Comparison of ENCODE assay signal across 21 cellular contexts in the genomic region with DNA sequence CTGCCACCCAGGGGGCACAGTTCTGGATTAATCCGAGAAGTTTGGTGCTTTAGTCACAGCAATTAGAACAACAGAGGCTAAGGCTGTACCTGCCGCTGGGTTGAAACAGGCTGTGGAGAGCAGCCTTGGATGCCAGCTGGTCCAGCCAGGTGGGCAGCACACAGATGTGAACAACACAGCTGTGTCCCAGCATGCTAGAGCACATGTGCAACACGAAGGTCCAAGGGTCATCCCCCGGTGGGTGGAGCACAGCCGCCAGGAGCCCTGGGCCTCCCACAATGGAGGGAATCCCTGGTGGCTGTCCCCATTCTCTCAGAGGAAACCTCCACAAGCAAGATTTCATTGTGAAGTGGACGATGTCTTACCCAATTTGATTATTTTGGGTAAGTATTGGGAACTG.
DNase-seq lines count a peak whose midpoint lies in the region; ATAC-seq and TF ChIP-seq lines count a peak whose summit lies in the region.
"Had no signal": no experiment of that assay in that cellular context is flagged by ENCODE, and none has a peak within 500 bp of the region (broad histone marks: within the 10 kb centered on the region; RNA-seq: fewer than 3 reads in every experiment).

No MANE protein-coding gene starts in this region.

- no peaks in the 10 kb centered on the region for H3K4me1 ChIP-seq in right atrium auricular region
- no peaks in the 10 kb centered on the region for H3K4me1 ChIP-seq in heart right ventricle
- no peaks in the 10 kb centered on the region for H3K4me1 ChIP-seq in mucosa of descending colon (ENCODE audit: low read depth)
- H3K4me1 ChIP-seq: A549; BE2C; BLaER1 treated with 17β-estradiol and CSF1 and Interleukin-3, amounts not matched to agents 10 nM and 100 nM; HAP-1 had no signal

- ATAC-seq in heart right ventricle (no peak), mucosa of descending colon (peak; percentile 49), HG03175 (IDR thresholded peaks at IDR 0.05; ENCODE audit: unreplicated experiment) (no peak), HG03108 (IDR thresholded peaks at IDR 0.05; ENCODE audit: unreplicated experiment) (no peak)
- ATAC-seq: A549 had no signal

- intact Hi-C loops in heart right ventricle (cut with DNase I) (no loop called here), mucosa of descending colon (cut with DNase I, micrococcal nuclease) (no loop called here)

- no peaks in the 10 kb centered on the region for H3K36me3 ChIP-seq in right atrium auricular region
- H3K36me3 ChIP-seq in heart right ventricle = no peaks in the 10 kb centered on the region
- no peaks in the 10 kb centered on the region for H3K36me3 ChIP-seq in mucosa of descending colon (ENCODE audit: low read depth)
- H3K36me3 ChIP-seq: BE2C; BLaER1 treated with 17β-estradiol and CSF1 and Interleukin-3, amounts not matched to agents 10 nM and 100 nM; HAP-1 had no signal

- H3K27me3 ChIP-seq in right atrium auricular region (no peaks in the 10 kb centered on the region), heart right ventricle (peaks cover 0 to 6% (median 0%) of the 10 kb centered on the region in 7 donors)
- H3K27me3 ChIP-seq: BLaER1 treated with 17β-estradiol and CSF1 and Interleukin-3, amounts not matched to agents 10 nM and 100 nM had no signal

- 85 to 88% methylated on average over 6 of the region's 6 CpGs for WGBS in heart right ventricle, 2 donors

- H3K4me3 ChIP-seq in right atrium auricular region (no peak overlapping the region), heart right ventricle (no peak overlapping the region), mucosa of descending colon (no peak overlapping the region)
- H3K4me3 ChIP-seq: A549; BLaER1 treated with 17β-estradiol and CSF1 and Interleukin-3, amounts not matched to agents 10 nM and 100 nM; HAP-1 had no signal

- TF ChIP-seq CTCF in right atrium auricular region (IDR thresholded peaks at IDR 0.05) = no peak
- no peak for TF ChIP-seq CTCF in heart right ventricle (IDR thresholded peaks at IDR 0.05)
- no peak for TF ChIP-seq CTCF in mucosa of descending colon (IDR thresholded peaks at IDR 0.05)

- H3K9me3 ChIP-seq in right atrium auricular region (no peaks in the 10 kb centered on the region), heart right ventricle (no peaks in the 10 kb centered on the region), mucosa of descending colon (no peaks in the 10 kb centered on the region)
- H3K9me3 ChIP-seq: A549; BE2C; BLaER1 treated with 17β-estradiol and CSF1 and Interleukin-3, amounts not matched to agents 10 nM and 100 nM; HAP-1 had no signal

- H3K27ac ChIP-seq in right atrium auricular region = no peak overlapping the region
- no peak overlapping the region for H3K27ac ChIP-seq in heart right ventricle
- H3K27ac ChIP-seq: A549; BLaER1 treated with 17β-estradiol and CSF1 and Interleukin-3, amounts not matched to agents 10 nM and 100 nM had no signal

- DNase-seq in right atrium auricular region (ENCODE audit: low spot score) (peak; percentile 18), heart right ventricle (no peak), HuH-7 (ENCODE audit: low spot score) (peak; percentile 23), ecto neural progenitor cell (ENCODE audit: low spot score) (peak; percentile 23), mucosa of descending colon (peak in 1 of 3 donors; percentile 35), T-helper 1 cell (no peak)
- DNase-seq: 8988T; ACHN; AML-193; BE2C; CD4-positive, alpha-beta T cell; CD8-positive, alpha-beta memory T cell; DMS 273 treated with DMSO at 0.1 percent for 48 hours; DND-41; GOT3; HFFc6 had no signal

Comparison
In these comparisons a context has a peak if more than half of its experiments do, and no peak if none do; other contexts are left out.
1. DNase-seq: peak in right atrium auricular region (single experiment), HuH-7 (single experiment) and ecto neural progenitor cell (single experiment); none in heart right ventricle (0 of 2) and T-helper 1 cell (0 of 5).